10 cellular contexts compared by ENCODE assay signal in genomic region chr9:129665814-129666511, GRCh38. TPM values are rescaled to one million over a fixed set of nuclear protein-coding genes. Genes with fewer than 3 reads are reported as not detected.
DNase-seq lines count a peak whose midpoint lies in the region; ATAC-seq and TF ChIP-seq lines count a peak whose summit lies in the region.
"Had no signal": no experiment of that assay in that cellular context is flagged by ENCODE, and none has a peak within 500 bp of the region (broad histone marks: within the 10 kb centered on the region; RNA-seq: fewer than 3 reads in every experiment).

No MANE protein-coding gene starts in this region.

- H3K79me1 ChIP-seq in mesenchymal stem cell (replicated peaks; ENCODE audit: low read length, poor library complexity, severe bottlenecking) = no peaks in the 10 kb centered on the region

- peak overlapping the region; percentile 52 for H2BK15ac ChIP-seq in mesenchymal stem cell (ENCODE audit: low read depth, poor library complexity, severe bottlenecking)

- H3K27me3 Mint-ChIP-seq in MCF 10A (ENCODE audit: insufficient read depth, unreplicated experiment) = peaks cover 19% of the 10 kb centered on the region

- H3K23ac ChIP-seq in mesenchymal stem cell (ENCODE audit: low read length in 2 of 2) = no peak overlapping the region

- no peak overlapping the region for H3K4ac ChIP-seq in mesenchymal stem cell (ENCODE audit: low read depth in 1 of 2, low read length in 2 of 2)

- H3K36me3 Mint-ChIP-seq in MCF 10A (ENCODE audit: insufficient read depth, unreplicated experiment) = no peaks in the 10 kb centered on the region

- no peaks in the 10 kb centered on the region for H3K9me3 Mint-ChIP-seq in MCF 10A (ENCODE audit: unreplicated experiment)

- H4K91ac ChIP-seq in mesenchymal stem cell (ENCODE audit: low read length) = peak overlapping the region; percentile 18

- TF ChIP-seq POLR2A in breast epithelium (IDR thresholded peaks at IDR 0.05) (no peak), uterus (IDR thresholded peaks at IDR 0.05) (no peak)

- no peak for ATAC-seq in GM21447 (IDR thresholded peaks at IDR 0.05; ENCODE audit: unreplicated experiment)

- intact Hi-C loops in breast epithelium (cut with DNase I; ENCODE audit: low total_unique reads) (no loop called here), MCF 10A (cut with micrococcal nuclease) (no loop called here), uterus (cut with DNase I; ENCODE audit: low total_unique reads) (no loop called here)

- H3K27me3 ChIP-seq in breast epithelium (no peaks in the 10 kb centered on the region), brain microvascular endothelial cell (replicated peaks) (peaks cover 4% of the 10 kb centered on the region), mesenchymal stem cell (ENCODE audit: control insufficient read depth in 1 of 2, insufficient read depth in 1 of 2, low read length in 2 of 2) (peaks cover under 1 to 43% of the 10 kb centered on the region in 2 experiments), uterus (peaks cover 0 to 5% of the 10 kb centered on the region in 2 donors)

- no peaks in the 10 kb centered on the region for H3K36me3 ChIP-seq in breast epithelium
- no peaks in the 10 kb centered on the region for H3K36me3 ChIP-seq in brain microvascular endothelial cell (replicated peaks)
- peaks cover 0 to 4% of the 10 kb centered on the region in 2 experiments for H3K36me3 ChIP-seq in mesenchymal stem cell (ENCODE audit: control insufficient read depth in 1 of 2, insufficient read depth in 2 of 2, low read depth in 1 of 2, low read length in 2 of 2)
- no peaks in the 10 kb centered on the region for H3K36me3 ChIP-seq in uterus

- H4K8ac ChIP-seq in mesenchymal stem cell (ENCODE audit: low read length) = peak overlapping the region; percentile 69

- peak overlapping the region; percentile 19 for H2BK120ac ChIP-seq in mesenchymal stem cell (ENCODE audit: low read depth, low read length)

- POLR2A ChIA-PET in MCF 10A (lab: Yijun Ruan, JAX) = no interaction called here

- no peak overlapping the region for H2AK5ac ChIP-seq in mesenchymal stem cell (ENCODE audit: low read length, severe bottlenecking)

- WGBS in mesenchymal stem cell = 7% methylated on average over 66 of the region's 87 CpGs

- H2BK12ac ChIP-seq in mesenchymal stem cell (ENCODE audit: low read length in 2 of 2) = no peak overlapping the region

- H3K18ac ChIP-seq in mesenchymal stem cell (ENCODE audit: low read depth in 1 of 2, low read length in 2 of 2) = peak overlapping the region in 1 of 2 experiments; percentile 21

- in situ Hi-C loops in brain microvascular endothelial cell (cut with HindIII; ENCODE audit: low pct_ligation_motif_present, low sequenced_read_pairs) = no loop called here

- peak overlapping the region; percentile 48 to 80 (median 58) for H3K4me3 ChIP-seq in breast epithelium
- peak overlapping the region; percentile 9 for H3K4me3 ChIP-seq in brain microvascular endothelial cell (ENCODE audit: low read depth, low read length)
- peak overlapping the region in 1 of 2 experiments; percentile 80 for H3K4me3 ChIP-seq in mesenchymal stem cell (ENCODE audit: insufficient read depth in 1 of 2, low read depth in 1 of 2, low read length in 2 of 2)
- peak overlapping the region; percentile 15 to 36 for H3K4me3 ChIP-seq in uterus

- H3K27ac Mint-ChIP-seq in MCF 10A (ENCODE audit: low read depth, unreplicated experiment) = no peak overlapping the region

- H3K9me3 ChIP-seq in breast epithelium = no peaks in the 10 kb centered on the region
- H3K9me3 ChIP-seq in mesenchymal stem cell (ENCODE audit: control insufficient read depth, low read length) = no peaks in the 10 kb centered on the region
- H3K9me3 ChIP-seq in uterus = no peaks in the 10 kb centered on the region

- H3K4me1 ChIP-seq in breast epithelium = no peaks in the 10 kb centered on the region
- H3K4me1 ChIP-seq in mesenchymal stem cell (ENCODE audit: control insufficient read depth, insufficient read depth, low read depth, low read length) = peaks cover 18% of the 10 kb centered on the region
- H3K4me1 ChIP-seq in uterus = no peaks in the 10 kb centered on the region
- H3K4me1 ChIP-seq: parathyroid adenoma had no signal

- H3K9ac ChIP-seq in mesenchymal stem cell (ENCODE audit: low read length) = peak overlapping the region; percentile 80
- H3K9ac ChIP-seq: parathyroid adenoma had no signal

- H3K14ac ChIP-seq in mesenchymal stem cell (ENCODE audit: low read length in 2 of 2) = no peak overlapping the region

- BruUV-seq in MCF 10A (replicated peaks; lab: Mats Ljungman, UMichigan) = no TSS peak

- H3K4me3 Mint-ChIP-seq in MCF 10A (ENCODE audit: unreplicated experiment) = no peak overlapping the region

- H2BK5ac ChIP-seq in mesenchymal stem cell (ENCODE audit: low read depth, low read length, poor library complexity, severe bottlenecking) = no peak overlapping the region

- CTCF ChIA-PET in MCF 10A (lab: Yijun Ruan, JAX) = no interaction called here

- H2AFZ ChIP-seq in mesenchymal stem cell (ENCODE audit: low read depth, low read length) = no peak overlapping the region

- no peaks in the 10 kb centered on the region for H3K4me1 Mint-ChIP-seq in MCF 10A (ENCODE audit: insufficient read depth, unreplicated experiment)

- peak overlapping the region; percentile 32 for H3K4me2 ChIP-seq in mesenchymal stem cell (ENCODE audit: low read length, poor library complexity, severe bottlenecking)

- DNase-seq in breast epithelium (ENCODE audit: low spot score in 2 of 2) = no peak
- DNase-seq in MCF 10A (ENCODE audit: unreplicated experiment) = no peak
- DNase-seq in brain microvascular endothelial cell = no peak
- DNase-seq in mesenchymal stem cell = no peak
- DNase-seq in uterus = no peak
- DNase-seq in NCI-H1105 (lab: John Stamatoyannopoulos, UW) = no peak
- DNase-seq in glomerular visceral epithelial cell (ENCODE audit: extremely low spot score) = no peak
- DNase-seq: activated CD4-positive, CD25-positive, alpha-beta regulatory T cell had no signal

- H3K27ac ChIP-seq in breast epithelium = peak overlapping the region; percentile 55 to 85
- no peak overlapping the region for H3K27ac ChIP-seq in brain microvascular endothelial cell
- H3K27ac ChIP-seq in mesenchymal stem cell (ENCODE audit: low read length, poor library complexity, severe bottlenecking) = no peak overlapping the region
- no peak overlapping the region for H3K27ac ChIP-seq in uterus
- H3K27ac ChIP-seq: parathyroid adenoma had no signal

- TF ChIP-seq CTCF in breast epithelium (IDR thresholded peaks at IDR 0.05) (no peak), MCF 10A (IDR thresholded peaks at IDR 0.05; ENCODE audit: unreplicated experiment) (no peak), brain microvascular endothelial cell (IDR thresholded peaks at IDR 0.05; ENCODE audit: low read depth, low read length, missing control alignments) (no peak), uterus (IDR thresholded peaks at IDR 0.05) (no peak)

RNA-seq across cellular contexts. Expression of gene PRRX2, which starts 0.5 kb away (rescaled TPM):
- total RNA-seq in breast epithelium (10 to 100 TPM in 1 of 3 donors, 1 to 10 TPM in 2; 4.4 to 35.1 (median 9.9) TPM), MCF 10A (2022) (not detected in 2 replicates), uterus (1 to 10 TPM in 2 of 4 donors, not detected in 2; 3.5 to 5.5 TPM)
- polyA plus RNA-seq in mesenchymal stem cell (2013, experiment 1 of 2) = 19.5 TPM
- polyA plus RNA-seq in mesenchymal stem cell (2013, experiment 2 of 2) = 20.1 TPM

RNA-seq across cellular contexts. Expression of gene ASB6, which starts 24.0 kb away (rescaled TPM):
- total RNA-seq in breast epithelium (10 to 100 TPM; 11.2 to 24.4 (median 21.6) TPM), MCF 10A (2022) (14.4 TPM in 2 replicates), uterus (10 to 100 TPM in 2 of 4 donors, 1 to 10 TPM in 2; 1.3 to 20.3 (median 8.5) TPM)
- polyA plus RNA-seq in mesenchymal stem cell (2013, experiment 1 of 2) = 11.6 TPM
- polyA plus RNA-seq in mesenchymal stem cell (2013, experiment 2 of 2) = 11.6 TPM

RNA-seq across cellular contexts. Expression of gene NTMT1, which starts 40.0 kb away (rescaled TPM):
- total RNA-seq in breast epithelium = 10 to 100 TPM; 17.8 to 31.1 (median 27.4) TPM
- total RNA-seq in MCF 10A (2022) = 32.9 and 49.2 TPM in 2 replicates
- 38.5 TPM for polyA plus RNA-seq in mesenchymal stem cell (2013, experiment 1 of 2)
- 39.6 TPM for polyA plus RNA-seq in mesenchymal stem cell (2013, experiment 2 of 2)
- 10 to 100 TPM in 3 of 4 donors, 1 to 10 TPM in 1; 1.8 to 30.8 (median 21.6) TPM for total RNA-seq in uterus

RNA-seq across cellular contexts. Expression of gene C9orf50, which starts 45.1 kb away (rescaled TPM):
- under 1 TPM in 1 of 3 donors, not detected in 2; 0.48 TPM for total RNA-seq in breast epithelium
- total RNA-seq in MCF 10A (2022) = 0.20 TPM in 1 of 2 replicates, not detected in the other
- polyA plus RNA-seq in mesenchymal stem cell (2013, experiment 1 of 2) = 0.03 TPM
- polyA plus RNA-seq in mesenchymal stem cell (2013, experiment 2 of 2) = 0.04 TPM
- under 1 TPM in 1 of 4 donors, not detected in 3; 0.35 TPM for total RNA-seq in uterus

Comparison
In these comparisons a context has a peak if more than half of its experiments do, and no peak if none do; other contexts are left out.
1. H3K27ac ChIP-seq: peak in breast epithelium (2 of 2); none in brain microvascular endothelial cell (single experiment), mesenchymal stem cell (single experiment) and uterus (0 of 2).